Comparison of ENCODE assay signal across 28 cellular contexts in genomic region chr9:127086771-127087170, GRCh38. TPM values are rescaled to one million over a fixed set of nuclear protein-coding genes. Genes with fewer than 3 reads are reported as not detected.
"Had no signal": no experiment of that assay in that cellular context is flagged by ENCODE, and none has a peak within 500 bp of the region (broad histone marks: within the 10 kb centered on the region; RNA-seq: fewer than 3 reads in every experiment).

No MANE protein-coding gene starts in this region.

- H3K4me1 ChIP-seq: colonic mucosa had no signal

- H3K9me3 Mint-ChIP-seq: activated CD4-positive, alpha-beta memory T cell treated with anti-CD3 and anti-CD28 coated beads, Interleukin-2, amount 10 ng/mL, durations not matched to agents 7 days and 5 days; activated CD4-positive, alpha-beta T cell treated with anti-CD3 and anti-CD28 coated beads, Interleukin-2, amount 10 ng/mL, durations not matched to agents 7 days and 5 days; activated naive CD4-positive, alpha-beta T cell treated with anti-CD3 and anti-CD28 coated beads for 36 hours; activated naive CD4-positive, alpha-beta T cell treated with anti-CD3 and anti-CD28 coated beads, Interleukin-2, amount 50 U/mL, for 24 hours; activated naive CD8-positive, alpha-beta T cell treated with anti-CD3 and anti-CD28 coated beads for 36 hours; activated naive CD8-positive, alpha-beta T cell treated with anti-CD3 and anti-CD28 coated beads, Interleukin-2, amount 50 U/mL, for 24 hours; activated T-cell treated with anti-CD3 and anti-CD28 coated beads, Interleukin-2, amount 50 U/mL, for 4 hours; activated T-helper 17 cell treated with anti-CD3 and anti-CD28 coated beads, Interleukin-2, amount 50 U/mL, for 72 hours; dendritic cell treated with granulocyte-macrophage colony-stimulating factor and Interleukin-4, amounts not matched to agents 40 ng/mL and 50 ng/mL, for 4 days; endodermal cell had no signal

- H3K27ac Mint-ChIP-seq: activated CD4-positive, alpha-beta memory T cell treated with anti-CD3 and anti-CD28 coated beads, Interleukin-2, amount 10 ng/mL, durations not matched to agents 7 days and 5 days; activated CD4-positive, alpha-beta T cell treated with anti-CD3 and anti-CD28 coated beads for 36 hours; activated CD4-positive, alpha-beta T cell treated with anti-CD3 and anti-CD28 coated beads, Interleukin-2, amount 10 ng/mL, durations not matched to agents 7 days and 5 days; activated naive CD4-positive, alpha-beta T cell treated with anti-CD3 and anti-CD28 coated beads for 36 hours; activated naive CD4-positive, alpha-beta T cell treated with anti-CD3 and anti-CD28 coated beads, Interleukin-2, amount 50 U/mL, for 24 hours; activated naive CD8-positive, alpha-beta T cell treated with anti-CD3 and anti-CD28 coated beads for 36 hours; activated naive CD8-positive, alpha-beta T cell treated with anti-CD3 and anti-CD28 coated beads, Interleukin-2, amount 50 U/mL, for 24 hours; activated T-helper 17 cell treated with anti-CD3 and anti-CD28 coated beads, Interleukin-2, amount 50 U/mL, for 72 hours; dendritic cell treated with granulocyte-macrophage colony-stimulating factor and Interleukin-4, amounts not matched to agents 40 ng/mL and 50 ng/mL, for 4 days; endodermal cell had no signal

- H3K27me3 ChIP-seq: adrenal gland, body of pancreas, colonic mucosa, dorsolateral prefrontal cortex had no signal

- H3K36me3 Mint-ChIP-seq: activated naive CD8-positive, alpha-beta T cell treated with anti-CD3 and anti-CD28 coated beads for 36 hours had no signal

- DNase-seq: activated CD4-positive, alpha-beta memory T cell treated with anti-CD3 and anti-CD28 coated beads, Interleukin-2, amount 10 ng/mL, durations not matched to agents 7 days and 5 days; activated CD4-positive, alpha-beta T cell treated with anti-CD3 and anti-CD28 coated beads for 36 hours; activated CD4-positive, alpha-beta T cell treated with anti-CD3 and anti-CD28 coated beads, Interleukin-2, amount 10 ng/mL, durations not matched to agents 7 days and 5 days; activated CD4-positive, alpha-beta T cell treated with anti-CD3 and anti-CD28 coated beads, Interleukin-2, amount 50 U/mL, for 4 hours; activated CD4-positive, CD25-positive, alpha-beta regulatory T cell; activated CD4-positive, CD25-positive, alpha-beta regulatory T cell treated with anti-CD3 and anti-CD28 coated beads, Interleukin-2, amount 50 U/mL, for 72 hours; activated effector memory CD4-positive, alpha-beta T cell treated with Interleukin-2 at 50 U/mL for 16 hours; activated naive CD4-positive, alpha-beta T cell treated with anti-CD3 and anti-CD28 coated beads for 36 hours; activated naive CD8-positive, alpha-beta T cell treated with anti-CD3 and anti-CD28 coated beads for 36 hours; activated naive CD8-positive, alpha-beta T cell treated with anti-CD3 and anti-CD28 coated beads, Interleukin-2, amount 50 U/mL, for 24 hours; activated T-cell treated with anti-CD3 and anti-CD28 coated beads, Interleukin-2, amount 50 U/mL, for 4 hours; amygdala; aorta; body of pancreas; central memory CD4-positive, alpha-beta T cell; cerebellar nuclear complex; colonic mucosa; dorsolateral prefrontal cortex; effector memory CD4-positive, alpha-beta T cell; endodermal cell; foreskin fibroblast; T-helper 2 cell had no signal

- H3K27ac ChIP-seq: adrenal gland, body of pancreas, colonic mucosa had no signal

- H3K36me3 ChIP-seq: adrenal gland, colonic mucosa had no signal

- H3K9me3 ChIP-seq: adrenal gland, body of pancreas, colonic mucosa had no signal

- ATAC-seq: activated CD4-positive, alpha-beta T cell treated with anti-CD3 and anti-CD28 coated beads for 36 hours; activated naive CD8-positive, alpha-beta T cell treated with anti-CD3 and anti-CD28 coated beads, Interleukin-2, amount 50 U/mL, for 24 hours; activated T-cell treated with anti-CD3 and anti-CD28 coated beads, Interleukin-2, amount 50 U/mL, for 4 hours; activated T-helper 17 cell treated with anti-CD3 and anti-CD28 coated beads, Interleukin-2, amount 50 U/mL, for 72 hours; body of pancreas; esophagus mucosa had no signal

- H3K4me3 ChIP-seq: adrenal gland, body of pancreas, colonic mucosa, dorsolateral prefrontal cortex had no signal

- H3K4me3 Mint-ChIP-seq: activated CD4-positive, alpha-beta memory T cell treated with anti-CD3 and anti-CD28 coated beads, Interleukin-2, amount 10 ng/mL, durations not matched to agents 7 days and 5 days; activated CD4-positive, alpha-beta T cell treated with anti-CD3 and anti-CD28 coated beads for 36 hours; activated CD4-positive, alpha-beta T cell treated with anti-CD3 and anti-CD28 coated beads, Interleukin-2, amount 10 ng/mL, durations not matched to agents 7 days and 5 days; activated naive CD4-positive, alpha-beta T cell treated with anti-CD3 and anti-CD28 coated beads for 36 hours; activated naive CD4-positive, alpha-beta T cell treated with anti-CD3 and anti-CD28 coated beads, Interleukin-2, amount 50 U/mL, for 24 hours; activated naive CD8-positive, alpha-beta T cell treated with anti-CD3 and anti-CD28 coated beads for 36 hours; activated naive CD8-positive, alpha-beta T cell treated with anti-CD3 and anti-CD28 coated beads, Interleukin-2, amount 50 U/mL, for 24 hours; activated T-cell treated with anti-CD3 and anti-CD28 coated beads, Interleukin-2, amount 50 U/mL, for 4 hours; activated T-helper 17 cell treated with anti-CD3 and anti-CD28 coated beads, Interleukin-2, amount 50 U/mL, for 72 hours; dendritic cell treated with granulocyte-macrophage colony-stimulating factor and Interleukin-4, amounts not matched to agents 40 ng/mL and 50 ng/mL, for 4 days; endodermal cell had no signal

- H3K27me3 Mint-ChIP-seq: activated CD4-positive, alpha-beta T cell treated with anti-CD3 and anti-CD28 coated beads, Interleukin-2, amount 10 ng/mL, durations not matched to agents 7 days and 5 days; activated naive CD4-positive, alpha-beta T cell treated with anti-CD3 and anti-CD28 coated beads, Interleukin-2, amount 50 U/mL, for 24 hours; activated T-helper 17 cell treated with anti-CD3 and anti-CD28 coated beads, Interleukin-2, amount 50 U/mL, for 72 hours had no signal

RNA-seq across cellular contexts. Expression of gene ANGPTL2, which starts 35.7 kb away (rescaled TPM):
- total RNA-seq: activated CD4-positive, alpha-beta T cell treated with anti-CD3 and anti-CD28 coated beads for 36 hours; activated CD4-positive, alpha-beta T cell treated with anti-CD3 and anti-CD28 coated beads, Interleukin-2, amount 10 ng/mL, durations not matched to agents 7 days and 5 days; activated naive CD4-positive, alpha-beta T cell treated with anti-CD3 and anti-CD28 coated beads for 36 hours; activated naive CD8-positive, alpha-beta T cell treated with anti-CD3 and anti-CD28 coated beads for 36 hours; activated T-helper 17 cell treated with anti-CD3 and anti-CD28 coated beads, Interleukin-2, amount 50 U/mL, for 72 hours; T-helper 1 cell treated with Interleukin-12 subunit alpha and Interleukin-12 subunit beta and Interleukin-4 antibody, amounts not matched to agents 30 ng/mL and 1 ng/mL, for 36 hours had no signal
